Comparison of ENCODE assay signal across 20 cellular contexts in the genomic region with DNA sequence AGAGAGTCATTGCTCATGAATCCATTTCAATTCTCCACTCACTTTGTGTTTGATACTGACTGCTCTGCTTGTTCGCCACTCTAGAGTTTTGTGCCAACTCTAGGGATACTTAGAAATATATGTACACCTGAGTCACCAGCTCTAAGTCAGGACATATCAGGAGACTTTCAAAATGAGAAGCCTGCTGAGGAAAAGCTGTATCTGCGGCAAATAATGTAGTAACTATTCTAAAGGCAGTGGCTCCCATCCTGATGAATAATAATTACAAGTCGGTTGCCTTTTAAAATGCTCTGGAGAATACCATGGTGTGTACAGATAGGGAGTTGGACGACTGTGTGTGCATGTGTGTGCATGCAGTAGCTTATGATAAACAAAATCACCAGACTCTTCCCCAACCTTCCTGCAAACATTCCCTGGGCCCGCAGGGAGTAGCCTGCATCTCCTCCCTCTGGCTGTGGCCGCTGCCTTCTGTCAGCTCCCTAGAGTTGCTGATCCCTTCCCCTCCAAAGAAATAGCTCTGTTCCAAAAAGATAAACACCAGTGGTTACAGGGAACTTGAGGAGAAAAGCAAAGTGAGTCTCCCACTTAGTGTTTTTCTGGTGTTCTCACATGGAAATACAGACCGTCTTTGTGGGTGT.
DNase-seq lines count a peak whose midpoint lies in the region; ATAC-seq and TF ChIP-seq lines count a peak whose summit lies in the region.
"Had no signal": no experiment of that assay in that cellular context is flagged by ENCODE, and none has a peak within 500 bp of the region (broad histone marks: within the 10 kb centered on the region; RNA-seq: fewer than 3 reads in every experiment).

No MANE protein-coding gene starts in this region.

- H3K27ac ChIP-seq in right cardiac atrium (ENCODE audit: low read length) (no peak overlapping the region), spleen (no peak overlapping the region), SJCRH30 (no peak overlapping the region)
- H3K27ac ChIP-seq: RWPE1 had no signal

- H3K36me3 Mint-ChIP-seq in chondrocyte (ENCODE audit: low read depth): peaks cover 2% of the 10 kb centered on the region
- H3K36me3 Mint-ChIP-seq in progenitor cell of endocrine pancreas (ENCODE audit: insufficient read depth): peaks cover 5% of the 10 kb centered on the region

- H3K27ac Mint-ChIP-seq in chondrocyte (ENCODE audit: unreplicated experiment) (peak overlapping the region; percentile 79), progenitor cell of endocrine pancreas (peak overlapping the region; percentile 24)
- H3K27ac Mint-ChIP-seq: CD4-positive, alpha-beta T cell had no signal

- H3K4me1 ChIP-seq in right cardiac atrium (ENCODE audit: control insufficient read depth, insufficient read depth, low read length) (no peaks in the 10 kb centered on the region), spleen (peaks cover 0 to 4% (median 0%) of the 10 kb centered on the region in 6 donors), SJCRH30 (peaks cover 21% of the 10 kb centered on the region)

- H3K4me1 Mint-ChIP-seq in chondrocyte (ENCODE audit: low read depth): peaks cover 27% of the 10 kb centered on the region
- peaks cover 18% of the 10 kb centered on the region for H3K4me1 Mint-ChIP-seq in progenitor cell of endocrine pancreas (ENCODE audit: low read depth)

- H3K4me3 ChIP-seq in right cardiac atrium (ENCODE audit: low read length) (no peak overlapping the region), spleen (no peak overlapping the region), SJCRH30 (no peak overlapping the region)

- no peaks in the 10 kb centered on the region for H3K9me3 Mint-ChIP-seq in chondrocyte (ENCODE audit: low read depth)
- no peaks in the 10 kb centered on the region for H3K9me3 Mint-ChIP-seq in progenitor cell of endocrine pancreas (ENCODE audit: low read depth)
- H3K9me3 Mint-ChIP-seq: CD4-positive, alpha-beta T cell had no signal

- H3K36me3 ChIP-seq in spleen: peaks cover 0 to 9% (median 0%) of the 10 kb centered on the region in 6 donors
- H3K36me3 ChIP-seq in SJCRH30: no peaks in the 10 kb centered on the region

- ATAC-seq in right cardiac atrium (peak; percentile 34 to 36), HG02884 (IDR thresholded peaks at IDR 0.05; ENCODE audit: unreplicated experiment) (no peak)

- H3K9me3 ChIP-seq in right cardiac atrium (ENCODE audit: control insufficient read depth, low read length): no peaks in the 10 kb centered on the region
- H3K9me3 ChIP-seq in spleen: no peaks in the 10 kb centered on the region
- no peaks in the 10 kb centered on the region for H3K9me3 ChIP-seq in SJCRH30 (replicated peaks)

- H3K27me3 Mint-ChIP-seq in chondrocyte (ENCODE audit: low read depth) (no peaks in the 10 kb centered on the region), progenitor cell of endocrine pancreas (peaks cover 11% of the 10 kb centered on the region)

- H3K4me3 Mint-ChIP-seq in chondrocyte (ENCODE audit: unreplicated experiment): no peak overlapping the region
- H3K4me3 Mint-ChIP-seq in progenitor cell of endocrine pancreas (ENCODE audit: low read depth): no peak overlapping the region
- H3K4me3 Mint-ChIP-seq: CD4-positive, alpha-beta T cell had no signal

- TF ChIP-seq CTCF in chondrocyte (IDR thresholded peaks at IDR 0.05) (no peak), progenitor cell of endocrine pancreas (IDR thresholded peaks at IDR 0.05; ENCODE audit: unreplicated experiment) (no peak), spleen (IDR thresholded peaks at IDR 0.05 in 8 of 11, conservative IDR thresholded peaks at IDR 0.05 in 3 of 11) (no peak)

- intact Hi-C loops in right cardiac atrium (cut with DNase I) (no loop called here), spleen (cut with DNase I; ENCODE audit: low total_unique reads) (no loop called here)

- DNase-seq in NCI-H2171 treated with DMSO at 0.1 percent for 48 hours (lab: John Stamatoyannopoulos, UW): peak; percentile 53
- no peak for DNase-seq in chondrocyte (ENCODE audit: low spot score)
- DNase-seq in right cardiac atrium: peak in 2 of 3 donors; percentile 50 to 53
- no peak for DNase-seq in progenitor cell of endocrine pancreas (ENCODE audit: low spot score, unreplicated experiment)
- DNase-seq in spleen: no peak
- no peak for DNase-seq in effector CD8-positive, alpha-beta T cell (lab: John Stamatoyannopoulos, UW)
- no peak for DNase-seq in SJCRH30
- DNase-seq: Calu3; CD4-positive, alpha-beta T cell; DMS79 treated with DMSO at 0.1 percent for 48 hours; GOT3; KBM-7; NCI-H146; NCI-H2081 treated with DMSO at 0.1 percent for 48 hours; NCI-H345; NCI-H526 treated with DMSO at 0.1 percent for 48 hours; NK-92 treated with Interleukin-12 subunit alpha and Interleukin-12 subunit beta, amount 100 ng/mL, for 24 hours; OCI-M1 had no signal

- no peaks in the 10 kb centered on the region for H3K27me3 ChIP-seq in right cardiac atrium (ENCODE audit: control insufficient read depth, insufficient read depth)
- H3K27me3 ChIP-seq in spleen (replicated peaks in 1 of 7): peaks cover 0 to 26% (median 0%) of the 10 kb centered on the region in 7 donors
- no peaks in the 10 kb centered on the region for H3K27me3 ChIP-seq in SJCRH30

- no peak for TF ChIP-seq POLR2A in spleen (IDR thresholded peaks at IDR 0.05)

- 65% methylated on average over 7 of the region's 7 CpGs for WGBS in right cardiac atrium
- 84 to 90% (median 86%) methylated on average over 7 of the region's 7 CpGs for WGBS in spleen, 5 donors

Comparison
In these comparisons a context has a peak if more than half of its experiments do, and no peak if none do; other contexts are left out.
1. DNase-seq: peak in NCI-H2171 treated with DMSO at 0.1 percent for 48 hours (single experiment) and right cardiac atrium (2 of 3); none in chondrocyte (single experiment), progenitor cell of endocrine pancreas (single experiment), spleen (single experiment), effector CD8-positive, alpha-beta T cell (single experiment) and SJCRH30 (0 of 2).